15 cellular contexts compared by ENCODE assay signal in the genomic region with DNA sequence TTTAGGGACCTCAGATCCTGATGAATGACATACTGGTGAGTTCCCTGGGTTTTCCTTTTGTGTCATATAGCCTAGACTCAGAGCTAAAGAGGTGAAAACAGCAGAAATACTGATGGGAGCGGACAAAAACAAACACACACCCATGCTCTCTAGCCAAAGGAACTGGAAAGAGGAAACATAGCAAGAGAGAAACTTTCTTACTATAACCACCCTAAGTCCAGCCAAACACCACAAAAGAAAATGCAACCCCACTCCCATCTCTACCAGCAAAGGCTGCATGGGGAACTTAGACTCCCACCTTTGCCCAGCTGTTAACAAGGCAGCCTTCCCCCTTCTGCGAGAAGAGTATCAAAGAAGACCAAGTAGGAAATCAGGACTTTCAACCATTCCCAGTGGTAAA.
"Had no signal": no experiment of that assay in that cellular context is flagged by ENCODE, and none has a peak within 500 bp of the region (broad histone marks: within the 10 kb centered on the region; RNA-seq: fewer than 3 reads in every experiment).

No MANE protein-coding gene starts in this region.

- H3K4me1 Mint-ChIP-seq: brain, neural crest cell had no signal

- DNase-seq: activated CD4-positive, alpha-beta T cell treated with anti-CD3 and anti-CD28 coated beads, Interleukin-2, amount 50 U/mL, for 48 hours; activated CD4-positive, CD25-positive, alpha-beta regulatory T cell treated with anti-CD3 and anti-CD28 coated beads, Interleukin-2, amount 50 U/mL, for 72 hours; activated gamma-delta T cell; activated T-cell treated with anti-CD3 and anti-CD28 coated beads, Interleukin-2, amount 50 U/mL, for 48 hours; cortex of kidney; hypothalamus; left cardiac atrium; mammary epithelial cell; ovary; stimulated activated CD4-positive, alpha-beta T cell treated with anti-CD3 and anti-CD28 coated beads, Interleukin-4, amount 100 ng/mL, for 24 hours had no signal

- H3K36me3 Mint-ChIP-seq: brain had no signal

- H3K27ac Mint-ChIP-seq: activated naive CD8-positive, alpha-beta T cell; brain had no signal

- H3K4me3 ChIP-seq: ovary, vagina had no signal

- H3K9me3 ChIP-seq: ovary, vagina had no signal

- H3K27me3 Mint-ChIP-seq: activated naive CD8-positive, alpha-beta T cell; brain; central memory CD8-positive, alpha-beta T cell had no signal

- H3K27me3 ChIP-seq: ovary, vagina had no signal

- H3K36me3 ChIP-seq: ovary, vagina had no signal

- H3K9me3 Mint-ChIP-seq: brain; central memory CD8-positive, alpha-beta T cell; neural crest cell had no signal

- H3K4me3 Mint-ChIP-seq: activated naive CD8-positive, alpha-beta T cell; brain; central memory CD8-positive, alpha-beta T cell; neural crest cell had no signal

- H3K4me1 ChIP-seq: vagina had no signal

- H3K27ac ChIP-seq: ovary, vagina had no signal
